In the genomic region with DNA sequence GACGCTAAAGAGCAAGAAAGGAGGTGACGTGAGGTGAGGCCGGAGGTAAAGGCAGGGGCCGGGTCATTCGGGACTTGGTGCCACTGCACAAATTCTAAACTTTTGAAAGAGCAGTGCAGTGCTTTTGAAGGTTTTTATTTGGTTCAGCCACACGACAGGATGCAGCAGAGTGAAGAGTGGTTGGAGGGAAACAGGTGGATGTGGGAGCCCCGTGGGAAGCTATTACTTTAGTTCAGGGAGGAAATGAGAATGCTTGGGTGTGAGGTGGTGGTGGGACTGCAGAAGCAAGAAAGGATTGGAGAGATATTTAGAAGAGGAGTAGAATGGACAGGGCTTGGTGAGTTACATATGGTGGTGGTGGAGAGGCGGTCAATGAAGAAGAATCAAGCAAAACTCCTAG, we compare ENCODE assay signal across 21 cellular contexts.
"Had no signal": no experiment of that assay in that cellular context is flagged by ENCODE, and none has a peak within 500 bp of the region (broad histone marks: within the 10 kb centered on the region; RNA-seq: fewer than 3 reads in every experiment).

No MANE protein-coding gene starts in this region.

- H3K36me3 Mint-ChIP-seq: neural progenitor cell, type B pancreatic cell had no signal

- H3K36me3 ChIP-seq: neural progenitor cell, ovary, right atrium auricular region, suprapubic skin had no signal

- H3K9ac ChIP-seq: neural progenitor cell had no signal

- H3K27ac ChIP-seq: foreskin keratinocyte, neural progenitor cell, ovary, right atrium auricular region, suprapubic skin, thyroid gland had no signal

- DNase-seq: dermis blood vessel endothelial cell; erythroblast; foreskin keratinocyte; heart left ventricle; hippocampal formation; left colon; left ventricle myocardium superior; mesenchymal stem cell; midbrain; nucleus accumbens; ovary; small intestine; stimulated activated CD4-positive, alpha-beta T cell treated with anti-CD3 and anti-CD28 coated beads, Interleukin-12 subunit alpha, Interleukin-12 subunit beta, amount 100 ng/mL, for 4 hours; stimulated activated naive CD4-positive, alpha-beta T cell; thyroid gland had no signal

- H3K4me1 ChIP-seq: heart left ventricle, neural progenitor cell, right atrium auricular region, suprapubic skin had no signal

- H3K27me3 Mint-ChIP-seq: type B pancreatic cell had no signal

- H3K27ac Mint-ChIP-seq: neural progenitor cell, type B pancreatic cell had no signal

- H3K9me3 Mint-ChIP-seq: natural killer cell treated with Interleukin-12 subunit alpha and Interleukin-12 subunit beta and Interleukin-15 and Interleukin-18, amount 100 ng/mL, for 72 hours; neural progenitor cell; type B pancreatic cell had no signal

- H3K4me2 ChIP-seq: neural progenitor cell had no signal

- H3K9me3 ChIP-seq: heart left ventricle, ovary, right atrium auricular region, suprapubic skin, thyroid gland had no signal

- ATAC-seq: foreskin keratinocyte; heart left ventricle; left colon; left ventricle myocardium superior; natural killer cell treated with Interleukin-12 subunit alpha and Interleukin-12 subunit beta and Interleukin-15 and Interleukin-18, amount 100 ng/mL, for 72 hours had no signal

- H2AFZ ChIP-seq: neural progenitor cell had no signal

- H3K4me3 Mint-ChIP-seq: natural killer cell treated with Interleukin-12 subunit alpha and Interleukin-12 subunit beta and Interleukin-15 and Interleukin-18, amount 100 ng/mL, for 72 hours; neural progenitor cell; type B pancreatic cell had no signal

- H3K27me3 ChIP-seq: foreskin keratinocyte, heart left ventricle, neural progenitor cell, ovary, right atrium auricular region, suprapubic skin, thyroid gland had no signal

- H3K4me3 ChIP-seq: heart left ventricle, lung, neural progenitor cell, ovary, right atrium auricular region, suprapubic skin, thyroid gland had no signal
